Comparison of ENCODE assay signal across 14 cellular contexts in genomic region chr15:67133026-67133425, GRCh38.
DNase-seq lines count a peak whose midpoint lies in the region; TF ChIP-seq lines count a peak whose summit lies in the region.
"Had no signal": no experiment of that assay in that cellular context is flagged by ENCODE, and none has a peak within 500 bp of the region (broad histone marks: within the 10 kb centered on the region; RNA-seq: fewer than 3 reads in every experiment).

No MANE protein-coding gene starts in this region.

- H3K79me2 ChIP-seq in trophoblast cell (ENCODE audit: control insufficient read depth, insufficient read depth, low read length, poor library complexity) = peaks cover 2% of the 10 kb centered on the region

- H3K4me1 ChIP-seq in Peyer's patch = peaks cover 10 to 55% (median 16%) of the 10 kb centered on the region in 4 donors
- peaks cover 81 to 89% (median 85%) of the 10 kb centered on the region in 3 donors for H3K4me1 ChIP-seq in skeletal muscle tissue (ENCODE audit: control insufficient read depth in 3 of 3, insufficient read depth in 3 of 3, low read length in 3 of 3)
- H3K4me1 ChIP-seq in trophoblast cell (ENCODE audit: control insufficient read depth in 1 of 2, insufficient read depth in 2 of 2, low read length in 2 of 2) = peaks cover 23 to 31% of the 10 kb centered on the region in 2 experiments

- no peak overlapping the region for H3K4ac ChIP-seq in trophoblast cell (ENCODE audit: low read depth, low read length)

- H3K9me3 ChIP-seq in Peyer's patch (no peaks in the 10 kb centered on the region), skeletal muscle tissue (ENCODE audit: control insufficient read depth in 3 of 3, low read length in 3 of 3) (no peaks in the 10 kb centered on the region), trophoblast cell (ENCODE audit: insufficient read depth, low read depth, low read length) (no peaks in the 10 kb centered on the region)

- no peak for DNase-seq in activated naive CD4-positive, alpha-beta T cell treated with anti-CD3 and anti-CD28 coated beads for 36 hours
- no peak for DNase-seq in activated naive CD4-positive, alpha-beta T cell treated with Interleukin-2 at 50 U/mL for 16 hours
- DNase-seq in Peyer's patch = peak in 1 of 3 donors; percentile 36
- DNase-seq in immature natural killer cell = no peak
- no peak for DNase-seq in T1000 (lab: John Stamatoyannopoulos, UW)
- no peak for DNase-seq in HPDE6-E6E7 (ENCODE audit: extremely low spot score)
- no peak for DNase-seq in trophoblast cell
- DNase-seq: activated CD4-positive, alpha-beta T cell treated with anti-CD3 and anti-CD28 coated beads for 4 hours; DMS79 treated with DMSO at 0.1 percent for 48 hours; NCI-H187; stimulated activated CD4-positive, alpha-beta T cell treated with anti-CD3 and anti-CD28 coated beads, Interleukin-2, amount 100 ng/mL, for 24 hours had no signal

- no peaks in the 10 kb centered on the region for H3K9me3 Mint-ChIP-seq in activated naive CD4-positive, alpha-beta T cell treated with anti-CD3 and anti-CD28 coated beads for 36 hours
- no peaks in the 10 kb centered on the region for H3K9me3 Mint-ChIP-seq in immature natural killer cell

- H3K79me1 ChIP-seq in trophoblast cell (ENCODE audit: low read length) = peaks cover 3% of the 10 kb centered on the region

- no peak for TF ChIP-seq CTCF in Peyer's patch (IDR thresholded peaks at IDR 0.05)

- H3K27me3 ChIP-seq in Peyer's patch (no peaks in the 10 kb centered on the region), skeletal muscle tissue (ENCODE audit: control insufficient read depth in 3 of 3, insufficient read depth in 3 of 3, low read length in 3 of 3) (no peaks in the 10 kb centered on the region), trophoblast cell (ENCODE audit: insufficient read depth, low read length) (no peaks in the 10 kb centered on the region)

- H4K91ac ChIP-seq in trophoblast cell (ENCODE audit: low read depth, low read length) = no peak overlapping the region

- no peak overlapping the region for H2AK5ac ChIP-seq in trophoblast cell (ENCODE audit: low read length)

- intact Hi-C loops in activated naive CD4-positive, alpha-beta T cell treated with anti-CD3 and anti-CD28 coated beads for 36 hours (cut with micrococcal nuclease) = no loop called here

- H3K4me3 ChIP-seq in Peyer's patch = no peak overlapping the region
- H3K4me3 ChIP-seq in skeletal muscle tissue (ENCODE audit: low read length in 3 of 3) = no peak overlapping the region
- no peak overlapping the region for H3K4me3 ChIP-seq in trophoblast cell (ENCODE audit: low read depth, low read length)
- H3K4me3 ChIP-seq: lung had no signal

- H3K36me3 Mint-ChIP-seq in activated naive CD4-positive, alpha-beta T cell treated with anti-CD3 and anti-CD28 coated beads for 36 hours (ENCODE audit: low read depth) = peaks cover 3% of the 10 kb centered on the region
- peaks cover 0 to 8% (median 0%) of the 10 kb centered on the region in 3 donors for H3K36me3 Mint-ChIP-seq in immature natural killer cell

- H3K14ac ChIP-seq in trophoblast cell (ENCODE audit: low read length) = no peak overlapping the region

- H3K27ac ChIP-seq in Peyer's patch (peak overlapping the region in 3 of 4 donors; percentile 2 to 74 (median 22)), skeletal muscle tissue (ENCODE audit: low read depth, low read length) (peak overlapping the region; percentile 23), trophoblast cell (ENCODE audit: low read depth, low read length) (no peak overlapping the region)
- H3K27ac ChIP-seq: parathyroid adenoma had no signal

- WGBS in trophoblast cell (ENCODE audit: extremely low coverage, insufficient coverage, insufficient read length) = no CpG with 5 or more reads among the region's 4 CpGs

- peak overlapping the region; percentile 93 for H3K27ac Mint-ChIP-seq in activated naive CD4-positive, alpha-beta T cell treated with anti-CD3 and anti-CD28 coated beads for 36 hours
- H3K27ac Mint-ChIP-seq in immature natural killer cell = peak overlapping the region; percentile 85 to 100 (median 99)

- no peak overlapping the region for H3K18ac ChIP-seq in trophoblast cell (ENCODE audit: low read length)

- H3K4me2 ChIP-seq in trophoblast cell (ENCODE audit: low read length) = no peak overlapping the region

- no peak overlapping the region for H2BK120ac ChIP-seq in trophoblast cell (ENCODE audit: insufficient read depth, low read length, poor library complexity)

- CTCF ChIA-PET in activated naive CD4-positive, alpha-beta T cell treated with anti-CD3 and anti-CD28 coated beads for 36 hours (lab: Charles Lee) = no interaction called here

- H3K4me1 Mint-ChIP-seq in activated naive CD4-positive, alpha-beta T cell treated with anti-CD3 and anti-CD28 coated beads for 36 hours (ENCODE audit: low read depth) = peaks cover 79% of the 10 kb centered on the region
- H3K4me1 Mint-ChIP-seq in immature natural killer cell = peaks cover 87 to 92% of the 10 kb centered on the region in 2 donors

- H3K9ac ChIP-seq in skeletal muscle tissue (ENCODE audit: low read depth in 1 of 3, low read length in 3 of 3) (peak overlapping the region in 1 of 3 donors; percentile 10), trophoblast cell (ENCODE audit: low read length) (no peak overlapping the region)
- H3K9ac ChIP-seq: parathyroid adenoma had no signal

- TF ChIP-seq POLR2A in Peyer's patch (IDR thresholded peaks at IDR 0.05) = no peak

- no peak overlapping the region for H2BK5ac ChIP-seq in trophoblast cell (ENCODE audit: low read depth, low read length, poor library complexity)

- no peak overlapping the region for H3K23ac ChIP-seq in trophoblast cell (ENCODE audit: low read length)

- no peak overlapping the region for H2AFZ ChIP-seq in trophoblast cell (ENCODE audit: insufficient read depth, low read length, poor library complexity)
- H2AFZ ChIP-seq: parathyroid adenoma had no signal

- no peak overlapping the region for H4K8ac ChIP-seq in trophoblast cell (ENCODE audit: low read depth, low read length)

- H3K4me3 Mint-ChIP-seq in activated naive CD4-positive, alpha-beta T cell treated with anti-CD3 and anti-CD28 coated beads for 36 hours = no peak overlapping the region
- H3K4me3 Mint-ChIP-seq in immature natural killer cell = peak overlapping the region in 1 of 5 donors; percentile 54

- H3K27me3 Mint-ChIP-seq in activated naive CD4-positive, alpha-beta T cell treated with anti-CD3 and anti-CD28 coated beads for 36 hours (ENCODE audit: low read depth) = no peaks in the 10 kb centered on the region
- peaks cover 4 to 6% (median 4%) of the 10 kb centered on the region in 3 donors for H3K27me3 Mint-ChIP-seq in immature natural killer cell (ENCODE audit: low read depth in 3 of 3)

- no peak overlapping the region for H2BK12ac ChIP-seq in trophoblast cell (ENCODE audit: low read length)

- no peaks in the 10 kb centered on the region for H3K36me3 ChIP-seq in Peyer's patch
- peaks cover 0 to 4% (median 2%) of the 10 kb centered on the region in 3 donors for H3K36me3 ChIP-seq in skeletal muscle tissue (ENCODE audit: control insufficient read depth in 3 of 3, insufficient read depth in 3 of 3, low read length in 3 of 3)
- peaks cover 3 to 6% of the 10 kb centered on the region in 2 experiments for H3K36me3 ChIP-seq in trophoblast cell (ENCODE audit: control insufficient read depth in 1 of 2, insufficient read depth in 2 of 2, low read length in 2 of 2)

- no peak overlapping the region for H4K12ac ChIP-seq in trophoblast cell (ENCODE audit: low read depth, low read length)
